ENCODE assay signal across 14 cellular contexts in genomic region chrX:72492499-72492898, GRCh38.
DNase-seq lines count a peak whose midpoint lies in the region; ATAC-seq and TF ChIP-seq lines count a peak whose summit lies in the region.
"Had no signal": no experiment of that assay in that cellular context is flagged by ENCODE, and none has a peak within 500 bp of the region (broad histone marks: within the 10 kb centered on the region; RNA-seq: fewer than 3 reads in every experiment).

No MANE protein-coding gene starts in this region.

- dilution Hi-C loops in mammary epithelial cell (cut with HindIII; ENCODE audit: low sequenced_read_pairs), result no loop called here

- ATAC-seq in HG02763 (IDR thresholded peaks at IDR 0.05; ENCODE audit: unreplicated experiment) (peak; percentile 65), HG03565 (IDR thresholded peaks at IDR 0.05; ENCODE audit: unreplicated experiment) (peak; percentile 64)

- BruUV-seq in MCF 10A (replicated peaks; lab: Mats Ljungman, UMichigan) (no TSS peak), mammary epithelial cell (replicated peaks; lab: Mats Ljungman, UMichigan) (no TSS peak)

- no peak overlapping the region for H3K4me3 ChIP-seq in mammary epithelial cell (replicated peaks in 1 of 3; ENCODE audit: insufficient read depth in 1 of 3, low read depth in 2 of 3, low read length in 3 of 3)
- H3K4me3 ChIP-seq: tibial nerve had no signal

- no peaks in the 10 kb centered on the region for H3K9me3 Mint-ChIP-seq in MCF 10A (ENCODE audit: unreplicated experiment)
- H3K9me3 Mint-ChIP-seq in activated T-helper 1 cell treated with anti-CD3 and anti-CD28 coated beads, Interleukin-12 subunit alpha, Interleukin-12 subunit beta, Interleukin-2, Interleukin-4 antibody, amounts not matched to agents 30 ng/mL and 10 ng/mL and 1 ng/mL, durations not matched to agents 14 hours and 24 hours and 36 hours, result no peaks in the 10 kb centered on the region

- intact Hi-C loops in MCF 10A (cut with micrococcal nuclease), result no loop called here
- intact Hi-C loops in mammary epithelial cell (cut with micrococcal nuclease), result no loop called here
- intact Hi-C loops in activated T-helper 1 cell treated with anti-CD3 and anti-CD28 coated beads, Interleukin-12 subunit alpha, Interleukin-12 subunit beta, Interleukin-2, Interleukin-4 antibody, amounts not matched to agents 30 ng/mL and 10 ng/mL and 1 ng/mL, durations not matched to agents 14 hours and 24 hours and 36 hours (cut with micrococcal nuclease), result no loop called here
- intact Hi-C loops in posterior cingulate gyrus (cut with DNase I), result no loop called here

- H3K36me3 ChIP-seq in mammary epithelial cell (ENCODE audit: insufficient read depth, low read length), result peaks cover 3% of the 10 kb centered on the region
- H3K36me3 ChIP-seq: tibial nerve had no signal

- DNase-seq in MCF 10A (ENCODE audit: unreplicated experiment), result no peak
- DNase-seq in mammary epithelial cell, result no peak
- DNase-seq in activated T-helper 1 cell treated with anti-CD3 and anti-CD28 coated beads, Interleukin-12 subunit alpha, Interleukin-12 subunit beta, Interleukin-2, Interleukin-4 antibody, amounts not matched to agents 30 ng/mL and 10 ng/mL and 1 ng/mL, durations not matched to agents 14 hours and 24 hours and 36 hours (ENCODE audit: low spot score), result no peak
- DNase-seq in SHP77 (lab: John Stamatoyannopoulos, UW), result no peak
- DNase-seq in NAMALWA (ENCODE audit: low spot score), result no peak
- no peak for DNase-seq in posterior cingulate gyrus
- DNase-seq: activated CD4-positive, alpha-beta T cell treated with anti-CD3 and anti-CD28 coated beads, Interleukin-2, amount 50 U/mL, for 1 hour; effector CD8-positive, alpha-beta T cell; GOT3; mesenchymal stem cell; stimulated activated CD4-positive, alpha-beta T cell treated with anti-CD3 and anti-CD28 coated beads, Interleukin-12 subunit alpha, Interleukin-12 subunit beta, amount 100 ng/mL, for 4 hours had no signal

- no peaks in the 10 kb centered on the region for H3K79me2 ChIP-seq in mammary epithelial cell (ENCODE audit: insufficient read depth, low read length)

- no peaks in the 10 kb centered on the region for H3K4me1 Mint-ChIP-seq in MCF 10A (ENCODE audit: insufficient read depth, unreplicated experiment)
- H3K4me1 Mint-ChIP-seq in activated T-helper 1 cell treated with anti-CD3 and anti-CD28 coated beads, Interleukin-12 subunit alpha, Interleukin-12 subunit beta, Interleukin-2, Interleukin-4 antibody, amounts not matched to agents 30 ng/mL and 10 ng/mL and 1 ng/mL, durations not matched to agents 14 hours and 24 hours and 36 hours (ENCODE audit: low read depth), result no peaks in the 10 kb centered on the region

- no peaks in the 10 kb centered on the region for H4K20me1 ChIP-seq in mammary epithelial cell (ENCODE audit: insufficient read depth, low read length)

- peak overlapping the region; percentile 75 for H3K27ac Mint-ChIP-seq in MCF 10A (ENCODE audit: low read depth, unreplicated experiment)
- no peak overlapping the region for H3K27ac Mint-ChIP-seq in activated T-helper 1 cell treated with anti-CD3 and anti-CD28 coated beads, Interleukin-12 subunit alpha, Interleukin-12 subunit beta, Interleukin-2, Interleukin-4 antibody, amounts not matched to agents 30 ng/mL and 10 ng/mL and 1 ng/mL, durations not matched to agents 14 hours and 24 hours and 36 hours

- TF ChIP-seq CTCF in MCF 10A (IDR thresholded peaks at IDR 0.05; ENCODE audit: unreplicated experiment) (no peak), mammary epithelial cell (conservative IDR thresholded peaks at IDR 0.05 in 1 of 2, IDR thresholded peaks at IDR 0.05 in 1 of 2; ENCODE audit: extremely low read depth in 1 of 2, insufficient read depth in 1 of 2, low read depth in 1 of 2, low read length in 2 of 2) (no peak)

- peaks cover 16% of the 10 kb centered on the region for H3K36me3 Mint-ChIP-seq in MCF 10A (ENCODE audit: insufficient read depth, unreplicated experiment)
- peaks cover 24% of the 10 kb centered on the region for H3K36me3 Mint-ChIP-seq in activated T-helper 1 cell treated with anti-CD3 and anti-CD28 coated beads, Interleukin-12 subunit alpha, Interleukin-12 subunit beta, Interleukin-2, Interleukin-4 antibody, amounts not matched to agents 30 ng/mL and 10 ng/mL and 1 ng/mL, durations not matched to agents 14 hours and 24 hours and 36 hours (ENCODE audit: low read depth)

- H3K9me3 ChIP-seq in mammary epithelial cell (replicated peaks; ENCODE audit: insufficient read depth, low read length), result no peaks in the 10 kb centered on the region
- H3K9me3 ChIP-seq: tibial nerve had no signal

- no peaks in the 10 kb centered on the region for H3K27me3 ChIP-seq in mammary epithelial cell (ENCODE audit: insufficient read depth, low read length)
- H3K27me3 ChIP-seq: tibial nerve had no signal

- H3K4me2 ChIP-seq in mammary epithelial cell (ENCODE audit: insufficient read depth, low read depth, low read length), result no peak overlapping the region

- CTCF ChIA-PET in MCF 10A (lab: Yijun Ruan, JAX) (no interaction called here), mammary epithelial cell (lab: Charles Lee; ENCODE audit: low non-redundant PET) (no interaction called here)

- H3K27ac ChIP-seq in mammary epithelial cell (ENCODE audit: insufficient read depth, low read depth, low read length), result no peak overlapping the region
- H3K27ac ChIP-seq: tibial nerve had no signal

- no peak overlapping the region for H2AFZ ChIP-seq in mammary epithelial cell (ENCODE audit: low read depth, low read length)

- in situ Hi-C loops in mammary epithelial cell (cut with MboI; ENCODE audit: low sequenced_read_pairs in 2 of 2), result no loop called here

- 92% methylated on average over 1 of the region's 1 CpG for WGBS in mammary epithelial cell (ENCODE audit: low coverage, missing lambda C conversion rate)

- POLR2A ChIA-PET in MCF 10A (lab: Yijun Ruan, JAX), result no interaction called here

- no peaks in the 10 kb centered on the region for H3K4me1 ChIP-seq in mammary epithelial cell (ENCODE audit: insufficient read depth, low read length)
- H3K4me1 ChIP-seq: tibial nerve had no signal

- peaks cover 82% of the 10 kb centered on the region for H3K27me3 Mint-ChIP-seq in MCF 10A (ENCODE audit: insufficient read depth, unreplicated experiment)
- H3K27me3 Mint-ChIP-seq in activated T-helper 1 cell treated with anti-CD3 and anti-CD28 coated beads, Interleukin-12 subunit alpha, Interleukin-12 subunit beta, Interleukin-2, Interleukin-4 antibody, amounts not matched to agents 30 ng/mL and 10 ng/mL and 1 ng/mL, durations not matched to agents 14 hours and 24 hours and 36 hours (ENCODE audit: insufficient read depth), result no peaks in the 10 kb centered on the region

- H3K4me3 Mint-ChIP-seq in MCF 10A (ENCODE audit: unreplicated experiment), result no peak overlapping the region
- H3K4me3 Mint-ChIP-seq in activated T-helper 1 cell treated with anti-CD3 and anti-CD28 coated beads, Interleukin-12 subunit alpha, Interleukin-12 subunit beta, Interleukin-2, Interleukin-4 antibody, amounts not matched to agents 30 ng/mL and 10 ng/mL and 1 ng/mL, durations not matched to agents 14 hours and 24 hours and 36 hours, result no peak overlapping the region

- H3K9ac ChIP-seq in mammary epithelial cell (ENCODE audit: insufficient read depth, low read length), result no peak overlapping the region
